Comparison of ENCODE assay signal across 9 cellular contexts in the genomic region with DNA sequence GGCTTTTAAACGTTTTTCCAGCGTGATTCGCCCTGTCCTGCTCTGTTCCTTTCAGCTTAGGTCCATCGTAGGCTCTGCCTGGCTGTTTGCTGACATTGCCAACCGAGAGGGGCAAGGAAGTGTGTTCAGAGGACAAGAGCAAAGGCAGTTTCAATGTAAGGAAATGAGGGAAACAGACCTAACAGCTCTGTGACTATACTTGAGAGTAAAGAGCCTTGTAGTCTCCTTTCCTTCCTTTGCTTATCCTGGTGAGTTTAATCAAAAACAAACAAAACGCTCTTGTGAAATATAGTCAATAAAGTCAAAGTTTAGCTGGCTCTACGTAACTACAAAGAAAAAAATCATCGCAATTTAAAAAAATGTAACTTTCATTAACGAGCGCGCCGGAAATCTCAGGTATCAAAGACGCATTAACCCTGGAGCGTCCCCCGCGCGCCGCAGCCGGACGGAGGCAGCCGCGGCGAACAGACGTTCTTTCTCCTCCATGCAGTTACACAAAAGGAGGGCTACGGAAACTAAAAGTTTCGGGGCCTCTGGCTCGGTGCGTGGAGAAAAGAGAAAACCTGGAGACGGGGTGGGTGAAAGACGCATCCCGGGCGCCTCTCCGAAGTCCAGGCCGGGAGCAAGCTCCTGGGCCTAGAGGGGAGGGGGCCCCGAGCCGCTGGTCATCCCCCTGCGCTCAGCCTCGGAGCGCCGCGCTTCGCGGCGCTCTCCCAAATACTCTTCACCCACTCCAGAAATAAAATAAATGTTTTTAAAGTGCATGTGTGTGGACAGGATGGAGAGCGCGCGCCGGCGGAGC. TPM values are rescaled to one million over a fixed set of nuclear protein-coding genes. Genes with fewer than 3 reads are reported as not detected.
DNase-seq lines count a peak whose midpoint lies in the region; ATAC-seq and TF ChIP-seq lines count a peak whose summit lies in the region.
"Had no signal": no experiment of that assay in that cellular context is flagged by ENCODE, and none has a peak within 500 bp of the region (broad histone marks: within the 10 kb centered on the region; RNA-seq: fewer than 3 reads in every experiment).

No MANE protein-coding gene starts in this region.

- H3K9me3 ChIP-seq in colonic mucosa (no peaks in the 10 kb centered on the region), liver (ENCODE audit: control insufficient read depth in 4 of 4, low read length in 3 of 4) (no peaks in the 10 kb centered on the region), tibial nerve (no peaks in the 10 kb centered on the region)

- peak in 1 of 2 donors; percentile 22 for TF ChIP-seq RAD21 in liver (IDR thresholded peaks at IDR 0.05)

- TF ChIP-seq EP300 in tibial nerve (IDR thresholded peaks at IDR 0.05) = peak in 1 of 2 donors; percentile 64

- H3K27ac ChIP-seq in colonic mucosa (peak overlapping the region; percentile 68), liver (ENCODE audit: low read depth in 1 of 2, low read length in 2 of 2) (peak overlapping the region; percentile 92 to 100), tibial nerve (peak overlapping the region; percentile 73 to 95 (median 86))

- no peaks in the 10 kb centered on the region for H3K36me3 ChIP-seq in colonic mucosa
- H3K36me3 ChIP-seq in liver (ENCODE audit: control insufficient read depth in 4 of 4, insufficient read depth in 3 of 4, low read depth in 1 of 4, low read length in 3 of 4) = no peaks in the 10 kb centered on the region
- no peaks in the 10 kb centered on the region for H3K36me3 ChIP-seq in tibial nerve

- ATAC-seq in GM18909 (IDR thresholded peaks at IDR 0.05; ENCODE audit: poor library complexity, unreplicated experiment) = no peak

- no peak for TF ChIP-seq POLR2A in tibial nerve (IDR thresholded peaks at IDR 0.05)

- peaks cover 16% of the 10 kb centered on the region for H3K27me3 ChIP-seq in colonic mucosa
- no peaks in the 10 kb centered on the region for H3K27me3 ChIP-seq in liver (ENCODE audit: control insufficient read depth in 4 of 4, insufficient read depth in 4 of 4, low read length in 3 of 4)
- no peaks in the 10 kb centered on the region for H3K27me3 ChIP-seq in tibial nerve

- intact Hi-C loops in colonic mucosa (cut with DNase I) = no loop called here

- WGBS in liver = 2% methylated on average over 49 of the region's 49 CpGs
- 2 to 5% methylated on average over 49 of the region's 49 CpGs for WGBS in tibial nerve, 2 donors

- H3K4me3 ChIP-seq in GM12875 (ENCODE audit: low read depth, low read length) (peak overlapping the region; percentile 1), colonic mucosa (peak overlapping the region; percentile 53), liver (ENCODE audit: low read depth in 1 of 3, low read length in 3 of 3) (peak overlapping the region; percentile 91 to 98 (median 97)), tibial nerve (peak overlapping the region; percentile 69 to 88 (median 72))

- peak overlapping the region in 1 of 2 donors; percentile 51 for H3K9ac ChIP-seq in colonic mucosa (ENCODE audit: low read depth in 2 of 2, low read length in 2 of 2)
- H3K9ac ChIP-seq in liver (ENCODE audit: low read depth in 1 of 2, low read length in 2 of 2) = peak overlapping the region; percentile 61 to 77

- H3K4me1 ChIP-seq in colonic mucosa (peaks cover 6% of the 10 kb centered on the region), liver (ENCODE audit: control insufficient read depth in 4 of 4, insufficient read depth in 4 of 4, low read length in 3 of 4) (peaks cover 0 to 20% (median 19%) of the 10 kb centered on the region in 4 donors), tibial nerve (peaks cover 0 to 19% (median 5%) of the 10 kb centered on the region in 4 donors)

- TF ChIP-seq CTCF in GM12875 (IDR thresholded peaks at IDR 0.05; ENCODE audit: borderline replicate concordance, insufficient read depth, low read depth, low read length) = no peak
- TF ChIP-seq CTCF in colonic mucosa (IDR thresholded peaks at IDR 0.05) = no peak
- TF ChIP-seq CTCF in liver (IDR thresholded peaks at IDR 0.05; ENCODE audit: low read depth, low read length, missing input control) = no peak
- TF ChIP-seq CTCF in tibial nerve (IDR thresholded peaks at IDR 0.05) = no peak

- DNase-seq in NCI-H226 (peak; percentile 67), colonic mucosa (peak; percentile 45), tibial nerve (ENCODE audit: low spot score in 2 of 2) (peak; percentile 25 to 46), mesenteric fat pad (ENCODE audit: low spot score) (no peak), SKM-1 (lab: John Stamatoyannopoulos, UW; ENCODE audit: unreplicated experiment) (no peak)

TF ChIP-seq in liver, 16 proteins besides CTCF, POLR2A, EP300 and RAD21:
- TF ChIP-seq FOXA1 (IDR thresholded peaks at IDR 0.05) = no peak
- peak; percentile 59 for TF ChIP-seq YY1 (IDR thresholded peaks at IDR 0.05)
- TF ChIP-seq, protein P1, sequence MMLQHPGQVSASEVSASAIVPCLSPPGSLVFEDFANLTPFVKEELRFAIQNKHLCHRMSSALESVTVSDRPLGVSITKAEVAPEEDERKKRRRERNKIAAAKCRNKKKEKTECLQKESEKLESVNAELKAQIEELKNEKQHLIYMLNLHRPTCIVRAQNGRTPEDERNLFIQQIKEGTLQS (IDR thresholded peaks at IDR 0.05) = no peak
- TF ChIP-seq, protein P2, sequence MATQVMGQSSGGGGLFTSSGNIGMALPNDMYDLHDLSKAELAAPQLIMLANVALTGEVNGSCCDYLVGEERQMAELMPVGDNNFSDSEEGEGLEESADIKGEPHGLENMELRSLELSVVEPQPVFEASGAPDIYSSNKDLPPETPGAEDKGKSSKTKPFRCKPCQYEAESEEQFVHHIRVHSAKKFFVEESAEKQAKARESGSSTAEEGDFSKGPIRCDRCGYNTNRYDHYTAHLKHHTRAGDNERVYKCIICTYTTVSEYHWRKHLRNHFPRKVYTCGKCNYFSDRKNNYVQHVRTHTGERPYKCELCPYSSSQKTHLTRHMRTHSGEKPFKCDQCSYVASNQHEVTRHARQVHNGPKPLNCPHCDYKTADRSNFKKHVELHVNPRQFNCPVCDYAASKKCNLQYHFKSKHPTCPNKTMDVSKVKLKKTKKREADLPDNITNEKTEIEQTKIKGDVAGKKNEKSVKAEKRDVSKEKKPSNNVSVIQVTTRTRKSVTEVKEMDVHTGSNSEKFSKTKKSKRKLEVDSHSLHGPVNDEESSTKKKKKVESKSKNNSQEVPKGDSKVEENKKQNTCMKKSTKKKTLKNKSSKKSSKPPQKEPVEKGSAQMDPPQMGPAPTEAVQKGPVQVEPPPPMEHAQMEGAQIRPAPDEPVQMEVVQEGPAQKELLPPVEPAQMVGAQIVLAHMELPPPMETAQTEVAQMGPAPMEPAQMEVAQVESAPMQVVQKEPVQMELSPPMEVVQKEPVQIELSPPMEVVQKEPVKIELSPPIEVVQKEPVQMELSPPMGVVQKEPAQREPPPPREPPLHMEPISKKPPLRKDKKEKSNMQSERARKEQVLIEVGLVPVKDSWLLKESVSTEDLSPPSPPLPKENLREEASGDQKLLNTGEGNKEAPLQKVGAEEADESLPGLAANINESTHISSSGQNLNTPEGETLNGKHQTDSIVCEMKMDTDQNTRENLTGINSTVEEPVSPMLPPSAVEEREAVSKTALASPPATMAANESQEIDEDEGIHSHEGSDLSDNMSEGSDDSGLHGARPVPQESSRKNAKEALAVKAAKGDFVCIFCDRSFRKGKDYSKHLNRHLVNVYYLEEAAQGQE (IDR thresholded peaks at IDR 0.05) = peak; percentile 29
- TF ChIP-seq TAF1 (conservative IDR thresholded peaks at IDR 0.05) = peak; percentile 73
- TF ChIP-seq EGR1 (IDR thresholded peaks at IDR 0.05; ENCODE audit: low read depth in 2 of 2) = no peak
- peak; percentile 31 for TF ChIP-seq SP1 (IDR thresholded peaks at IDR 0.05)
- no peak for TF ChIP-seq ZBTB33 (IDR thresholded peaks at IDR 0.05)
- TF ChIP-seq FOXA2 (IDR thresholded peaks at IDR 0.05) = no peak
- no peak for TF ChIP-seq HNF4G (IDR thresholded peaks at IDR 0.05)
- no peak for TF ChIP-seq NR2F2 (IDR thresholded peaks at IDR 0.05)
- TF ChIP-seq GABPA (IDR thresholded peaks at IDR 0.05 in 1 of 2, conservative IDR thresholded peaks at IDR 0.05 in 1 of 2) = no peak
- peak in 1 of 2 donors; percentile 24 for TF ChIP-seq RXRA (IDR thresholded peaks at IDR 0.05)
- no peak for TF ChIP-seq JUND (IDR thresholded peaks at IDR 0.05)
- peak; percentile 23 for TF ChIP-seq MAX (IDR thresholded peaks at IDR 0.05)
- peak; percentile 38 to 60 for TF ChIP-seq HNF4A (conservative IDR thresholded peaks at IDR 0.05)

RNA-seq across cellular contexts. Expression of gene ADGRL2, which starts 0.6 kb away (rescaled TPM):
- 10 to 100 TPM in 1 of 2 donors, 1 to 10 TPM in 1; 7.4 to 10.5 TPM for total RNA-seq in colonic mucosa
- total RNA-seq in liver = 10 to 100 TPM; 37.9 to 82.0 TPM
- 10 to 100 TPM; 21.1 to 25.4 TPM for polyA plus RNA-seq in liver
- total RNA-seq in tibial nerve = 10 to 100 TPM; 25.3 to 77.7 (median 27.2) TPM
- 37.1 TPM for total RNA-seq in mesenteric fat pad
- total RNA-seq: T-helper 2 cell treated with Interferon-gamma antibody and Interleukin-4, amounts not matched to agents 100 ng/mL and 5 ng/mL, for 36 hours had no signal

Comparison
In these comparisons a context has a peak if more than half of its experiments do, and no peak if none do; other contexts are left out.
1. H3K4me3 ChIP-seq: peak in every context shown above with its lines; median percentile 97 in liver; 72 in tibial nerve; 53 in colonic mucosa; 1 in GM12875.
2. DNase-seq: peak in NCI-H226 (single experiment), colonic mucosa (single experiment) and tibial nerve (2 of 2); none in mesenteric fat pad (single experiment) and SKM-1 (single experiment).
3. Peak in every context shown above with its lines, with median percentiles within 50 percentile points of each other: H3K27ac ChIP-seq.